Comparison of ENCODE assay signal across 1 cellular context in the genomic region with DNA sequence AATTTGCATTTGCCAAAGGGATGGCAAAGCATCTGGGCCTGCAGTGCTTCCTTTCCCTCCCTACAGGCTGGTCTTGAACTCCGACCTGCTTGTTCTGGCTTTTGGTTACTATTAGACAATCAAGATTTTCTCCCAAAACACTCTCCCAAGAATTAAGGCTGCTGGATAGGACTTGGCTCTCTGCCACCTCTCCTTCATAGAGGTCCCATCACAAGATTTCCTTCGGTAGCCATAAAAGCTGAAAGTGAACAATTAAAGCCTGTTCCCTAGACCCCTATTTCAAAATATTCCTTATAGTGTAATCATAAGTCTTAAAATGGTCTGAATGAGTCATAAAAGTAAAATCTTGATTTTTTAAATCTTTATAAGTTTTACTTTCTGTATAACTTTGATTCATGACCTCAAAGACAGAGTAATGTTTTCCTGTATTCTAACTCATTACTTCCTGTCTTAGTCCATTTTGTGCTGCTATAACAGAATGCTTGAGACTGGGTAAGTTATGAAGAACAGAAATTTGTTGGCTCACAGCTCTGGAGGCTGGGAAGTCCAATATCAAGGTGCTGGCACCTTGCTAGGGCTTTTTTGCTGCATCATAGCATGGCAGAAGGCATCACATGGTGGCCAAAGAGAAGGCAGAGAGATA.
TF ChIP-seq lines count a peak whose summit lies in the region.

No MANE protein-coding gene starts in this region.

TF ChIP-seq in IMR-90, 13 proteins besides CTCF, POLR2A, EP300 and RAD21:
- TF ChIP-seq RFX5 (IDR thresholded peaks at IDR 0.05; ENCODE audit: low read depth, low read length) (no peak), CHD1 (IDR thresholded peaks at IDR 0.05; ENCODE audit: low read depth, low read length) (no peak), BHLHE40 (IDR thresholded peaks at IDR 0.05; ENCODE audit: low read depth, low read length) (no peak), FOS (IDR thresholded peaks at IDR 0.05; ENCODE audit: low read depth, low read length) (no peak), MAFK (IDR thresholded peaks at IDR 0.05; ENCODE audit: low read depth, low read length) (no peak), MAZ (IDR thresholded peaks at IDR 0.05; ENCODE audit: borderline replicate concordance, low read depth, low read length) (no peak), MXI1 (IDR thresholded peaks at IDR 0.05; ENCODE audit: borderline replicate concordance, low read depth, low read length) (no peak)
- TF ChIP-seq, protein P1, sequence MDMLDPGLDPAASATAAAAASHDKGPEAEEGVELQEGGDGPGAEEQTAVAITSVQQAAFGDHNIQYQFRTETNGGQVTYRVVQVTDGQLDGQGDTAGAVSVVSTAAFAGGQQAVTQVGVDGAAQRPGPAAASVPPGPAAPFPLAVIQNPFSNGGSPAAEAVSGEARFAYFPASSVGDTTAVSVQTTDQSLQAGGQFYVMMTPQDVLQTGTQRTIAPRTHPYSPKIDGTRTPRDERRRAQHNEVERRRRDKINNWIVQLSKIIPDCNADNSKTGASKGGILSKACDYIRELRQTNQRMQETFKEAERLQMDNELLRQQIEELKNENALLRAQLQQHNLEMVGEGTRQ (IDR thresholded peaks at IDR 0.05; ENCODE audit: low read depth, low read length): no peak
- TF ChIP-seq, protein P2, sequence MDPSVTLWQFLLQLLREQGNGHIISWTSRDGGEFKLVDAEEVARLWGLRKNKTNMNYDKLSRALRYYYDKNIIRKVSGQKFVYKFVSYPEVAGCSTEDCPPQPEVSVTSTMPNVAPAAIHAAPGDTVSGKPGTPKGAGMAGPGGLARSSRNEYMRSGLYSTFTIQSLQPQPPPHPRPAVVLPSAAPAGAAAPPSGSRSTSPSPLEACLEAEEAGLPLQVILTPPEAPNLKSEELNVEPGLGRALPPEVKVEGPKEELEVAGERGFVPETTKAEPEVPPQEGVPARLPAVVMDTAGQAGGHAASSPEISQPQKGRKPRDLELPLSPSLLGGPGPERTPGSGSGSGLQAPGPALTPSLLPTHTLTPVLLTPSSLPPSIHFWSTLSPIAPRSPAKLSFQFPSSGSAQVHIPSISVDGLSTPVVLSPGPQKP (IDR thresholded peaks at IDR 0.05; ENCODE audit: borderline replicate concordance, low read depth, low read length): no peak
